In the genomic region with DNA sequence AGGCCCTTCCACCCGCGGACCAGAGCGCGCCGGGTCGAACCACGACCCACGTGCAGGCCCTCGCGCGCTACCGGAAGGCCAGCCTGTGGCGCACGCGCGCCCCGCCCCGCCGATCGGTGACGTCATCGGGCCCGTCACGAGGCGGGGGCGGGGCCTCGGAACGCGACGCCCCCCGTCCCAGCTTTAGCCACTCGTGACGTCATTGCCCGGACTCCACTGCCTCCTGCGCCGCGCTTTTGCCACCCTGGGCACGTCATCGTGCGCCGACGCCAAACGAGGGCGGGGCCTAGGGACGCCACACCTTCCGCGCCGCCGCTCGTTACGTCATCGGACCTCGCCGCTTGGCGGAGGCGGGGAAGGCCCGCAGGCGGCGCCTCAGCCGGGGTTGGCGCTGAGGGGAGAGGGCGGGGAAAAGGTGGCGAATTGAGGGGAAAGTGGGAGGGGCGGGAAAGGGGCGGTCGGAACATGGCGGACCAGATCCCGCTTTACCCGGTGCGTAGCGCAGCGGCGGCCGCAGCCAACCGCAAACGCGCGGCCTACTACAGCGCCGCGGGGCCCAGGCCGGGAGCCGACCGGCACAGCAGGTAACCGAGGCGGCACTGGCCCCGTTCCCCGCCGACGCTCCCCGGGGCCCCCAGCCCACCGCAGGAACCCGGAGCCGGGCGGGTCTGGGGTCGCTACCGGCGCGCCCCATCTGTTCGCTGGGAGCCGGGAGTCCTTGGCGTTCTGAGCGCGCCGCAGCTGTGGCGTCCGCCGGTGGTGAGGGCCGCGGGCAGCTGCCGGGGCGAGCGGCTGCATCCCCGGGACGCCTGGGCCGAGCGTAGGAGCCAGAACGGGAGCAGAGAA, we compare ENCODE assay signal across 8 cellular contexts. TPM values are rescaled to one million over a fixed set of nuclear protein-coding genes. Genes with fewer than 3 reads are reported as not detected.
DNase-seq lines count a peak whose midpoint lies in the region; ATAC-seq and TF ChIP-seq lines count a peak whose summit lies in the region.

A gene with protein sequence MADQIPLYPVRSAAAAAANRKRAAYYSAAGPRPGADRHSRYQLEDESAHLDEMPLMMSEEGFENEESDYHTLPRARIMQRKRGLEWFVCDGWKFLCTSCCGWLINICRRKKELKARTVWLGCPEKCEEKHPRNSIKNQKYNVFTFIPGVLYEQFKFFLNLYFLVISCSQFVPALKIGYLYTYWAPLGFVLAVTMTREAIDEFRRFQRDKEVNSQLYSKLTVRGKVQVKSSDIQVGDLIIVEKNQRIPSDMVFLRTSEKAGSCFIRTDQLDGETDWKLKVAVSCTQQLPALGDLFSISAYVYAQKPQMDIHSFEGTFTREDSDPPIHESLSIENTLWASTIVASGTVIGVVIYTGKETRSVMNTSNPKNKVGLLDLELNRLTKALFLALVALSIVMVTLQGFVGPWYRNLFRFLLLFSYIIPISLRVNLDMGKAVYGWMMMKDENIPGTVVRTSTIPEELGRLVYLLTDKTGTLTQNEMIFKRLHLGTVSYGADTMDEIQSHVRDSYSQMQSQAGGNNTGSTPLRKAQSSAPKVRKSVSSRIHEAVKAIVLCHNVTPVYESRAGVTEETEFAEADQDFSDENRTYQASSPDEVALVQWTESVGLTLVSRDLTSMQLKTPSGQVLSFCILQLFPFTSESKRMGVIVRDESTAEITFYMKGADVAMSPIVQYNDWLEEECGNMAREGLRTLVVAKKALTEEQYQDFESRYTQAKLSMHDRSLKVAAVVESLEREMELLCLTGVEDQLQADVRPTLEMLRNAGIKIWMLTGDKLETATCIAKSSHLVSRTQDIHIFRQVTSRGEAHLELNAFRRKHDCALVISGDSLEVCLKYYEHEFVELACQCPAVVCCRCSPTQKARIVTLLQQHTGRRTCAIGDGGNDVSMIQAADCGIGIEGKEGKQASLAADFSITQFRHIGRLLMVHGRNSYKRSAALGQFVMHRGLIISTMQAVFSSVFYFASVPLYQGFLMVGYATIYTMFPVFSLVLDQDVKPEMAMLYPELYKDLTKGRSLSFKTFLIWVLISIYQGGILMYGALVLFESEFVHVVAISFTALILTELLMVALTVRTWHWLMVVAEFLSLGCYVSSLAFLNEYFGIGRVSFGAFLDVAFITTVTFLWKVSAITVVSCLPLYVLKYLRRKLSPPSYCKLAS (plus strand): TSS at position 449 of the 846 bp plus-strand sequence. CDS start 17 bp downstream, at position 466.

- peak within 1 kb of the TSS; percentile 91 for H3K27ac Mint-ChIP-seq in chondrocyte (ENCODE audit: unreplicated experiment)

- H3K4me1 Mint-ChIP-seq in chondrocyte (ENCODE audit: low read depth), result peaks cover 16% of the 10 kb centered on the region

- DNase-seq in AG20443 (ENCODE audit: low spot score), result peak; percentile 99
- DNase-seq in NCI-H510A treated with DMSO at 0.1 percent for 48 hours (lab: John Stamatoyannopoulos, UW), result peak; percentile 76
- peak; percentile 96 to 98 for DNase-seq in activated CD4-positive, alpha-beta T cell treated with anti-CD3 and anti-CD28 coated beads for 24 hours (ENCODE audit: low read depth in 2 of 2)
- DNase-seq in chondrocyte (ENCODE audit: low spot score), result peak; percentile 99
- DNase-seq in kidney glomerular epithelial cell (lab: John Stamatoyannopoulos, UW), result peak; percentile 92
- peak; percentile 98 for DNase-seq in stimulated activated CD4-positive, alpha-beta T cell treated with anti-CD3 and anti-CD28 coated beads, Interleukin-1b, Interleukin-23, amount 100 ng/mL, for 1 hour (ENCODE audit: low read depth in 2 of 2)

- peak; percentile 48 for TF ChIP-seq CTCF in chondrocyte (IDR thresholded peaks at IDR 0.05)

- no peaks in the 10 kb centered on the region for H3K36me3 Mint-ChIP-seq in chondrocyte (ENCODE audit: low read depth)

- peak within 1 kb of the TSS; percentile 78 for H3K4me3 Mint-ChIP-seq in chondrocyte (ENCODE audit: unreplicated experiment)

- ATAC-seq in GM19025 (IDR thresholded peaks at IDR 0.05; ENCODE audit: low read depth, unreplicated experiment) (peak; percentile 81), HG03342 (IDR thresholded peaks at IDR 0.05; ENCODE audit: unreplicated experiment) (peak; percentile 84)

- H3K9me3 Mint-ChIP-seq in chondrocyte (ENCODE audit: low read depth), result peaks cover 20% of the 10 kb centered on the region

- peaks cover 2% of the 10 kb centered on the region for H3K27me3 Mint-ChIP-seq in chondrocyte (ENCODE audit: low read depth)

RNA-seq across cellular contexts. Expression of the gene that starts here (rescaled TPM):
- total RNA-seq in chondrocyte, result 14.5 to 18.1 TPM (median 15.8 TPM) in 3 replicates

Comparison
In these comparisons a context has a peak if more than half of its experiments do, and no peak if none do; other contexts are left out.
1. Peak in every context shown above with its lines: DNase-seq and ATAC-seq.